Comparison of ENCODE assay signal across 19 cellular contexts in genomic region chr20:23645575-23645974, GRCh38.
DNase-seq lines count a peak whose midpoint lies in the region; ATAC-seq and FAIRE-seq lines count a peak whose summit lies in the region.
"Had no signal": no experiment of that assay in that cellular context is flagged by ENCODE, and none has a peak within 500 bp of the region (broad histone marks: within the 10 kb centered on the region; RNA-seq: fewer than 3 reads in every experiment).

No MANE protein-coding gene starts in this region.

- peaks cover 74% of the 10 kb centered on the region for H3K4me1 Mint-ChIP-seq in dendritic cell treated with granulocyte-macrophage colony-stimulating factor and Interleukin-4, amounts not matched to agents 40 ng/mL and 50 ng/mL, for 4 days (ENCODE audit: low read depth)
- H3K4me1 Mint-ChIP-seq: CD4-positive, CD25-positive, alpha-beta regulatory T cell had no signal

- H3K27me3 Mint-ChIP-seq in dendritic cell treated with granulocyte-macrophage colony-stimulating factor and Interleukin-4, amounts not matched to agents 40 ng/mL and 50 ng/mL, for 4 days = no peaks in the 10 kb centered on the region

- H3K4me3 Mint-ChIP-seq in dendritic cell treated with granulocyte-macrophage colony-stimulating factor and Interleukin-4, amounts not matched to agents 40 ng/mL and 50 ng/mL, for 4 days = no peak overlapping the region
- H3K4me3 Mint-ChIP-seq: CD4-positive, CD25-positive, alpha-beta regulatory T cell had no signal

- H3K27ac Mint-ChIP-seq in dendritic cell treated with granulocyte-macrophage colony-stimulating factor and Interleukin-4, amounts not matched to agents 40 ng/mL and 50 ng/mL, for 4 days = peak overlapping the region; percentile 94
- H3K27ac Mint-ChIP-seq: CD4-positive, CD25-positive, alpha-beta regulatory T cell had no signal

- ATAC-seq in GM21390 (IDR thresholded peaks at IDR 0.05; ENCODE audit: unreplicated experiment) (peak; percentile 54), HG02885 (IDR thresholded peaks at IDR 0.05; ENCODE audit: poor library complexity, unreplicated experiment) (peak; percentile 53)
- ATAC-seq: A549 had no signal

- peak; percentile 78 for FAIRE-seq in GM18507 (lab: Jason Lieb, UNC)
- FAIRE-seq: A549, GM12892 had no signal

- DNase-seq in GM18507 (ENCODE audit: extremely low spot score, insufficient read length, low read depth) (no peak), LoVo (ENCODE audit: low spot score) (no peak), dedifferentiated amniotic fluid mesenchymal stem cell (ENCODE audit: extremely low spot score) (no peak)
- DNase-seq in stimulated activated naive CD4-positive, alpha-beta T cell (lab: John Stamatoyannopoulos, UW) = no peak
- DNase-seq: Calu3; CD4-positive, CD25-positive, alpha-beta regulatory T cell; GM23248; MG63; NCI-H1092 treated with DMSO at 0.1 percent for 48 hours; NCI-H1694 treated with DMSO at 0.1 percent for 48 hours; NCI-H345; NCI-H526 treated with DMSO at 0.1 percent for 48 hours; NK-92 treated with Interleukin-12 subunit alpha and Interleukin-12 subunit beta, amount 100 ng/mL, for 24 hours; SW 1271 had no signal

- no peaks in the 10 kb centered on the region for H3K36me3 Mint-ChIP-seq in dendritic cell treated with granulocyte-macrophage colony-stimulating factor and Interleukin-4, amounts not matched to agents 40 ng/mL and 50 ng/mL, for 4 days (ENCODE audit: low read depth)
- H3K36me3 Mint-ChIP-seq: CD4-positive, CD25-positive, alpha-beta regulatory T cell had no signal

- H3K9me3 Mint-ChIP-seq in dendritic cell treated with granulocyte-macrophage colony-stimulating factor and Interleukin-4, amounts not matched to agents 40 ng/mL and 50 ng/mL, for 4 days = no peaks in the 10 kb centered on the region
- H3K9me3 Mint-ChIP-seq: CD4-positive, CD25-positive, alpha-beta regulatory T cell had no signal

- intact Hi-C loops in dendritic cell treated with granulocyte-macrophage colony-stimulating factor and Interleukin-4, amounts not matched to agents 40 ng/mL and 50 ng/mL, for 4 days (cut with micrococcal nuclease) = loop anchor here (10.0 kb wide), 2 partner anchors 1669 to 1979 kb away; partner anchors contain the start of gene NANP
